ENCODE assay signal across 9 cellular contexts in genomic region chr13:22040810-22041364, GRCh38.
A peak's percentile ranks its signal among the peaks of the same experiment; 100 is the strongest.
DNase-seq lines count a peak whose midpoint lies in the region; ATAC-seq and TF ChIP-seq lines count a peak whose summit lies in the region.
"Had no signal": no experiment of that assay in that cellular context is flagged by ENCODE, and none has a peak within 500 bp of the region (broad histone marks: within the 10 kb centered on the region; RNA-seq: fewer than 3 reads in every experiment).

No MANE protein-coding gene starts in this region.

- DNase-seq in GM13976 (ENCODE audit: low spot score) (peak; percentile 30), NCI-H510A (lab: John Stamatoyannopoulos, UW) (peak; percentile 52), DMS79 (lab: John Stamatoyannopoulos, UW) (no peak), NCI-H146 treated with DMSO at 0.1 percent for 48 hours (lab: John Stamatoyannopoulos, UW; ENCODE audit: unreplicated experiment) (no peak), SIG-M5 (lab: John Stamatoyannopoulos, UW) (no peak)
- DNase-seq in natural killer cell treated with Interleukin-12 subunit alpha and Interleukin-12 subunit beta and Interleukin-15 and Interleukin-18, amount 100 ng/mL, for 72 hours (ENCODE audit: low spot score): no peak
- DNase-seq: activated CD4-positive, CD25-positive, alpha-beta regulatory T cell treated with anti-CD3 and anti-CD28 coated beads, Interleukin-2, amount 50 U/mL, for 72 hours had no signal

- no peaks in the 10 kb centered on the region for H3K4me1 ChIP-seq in ectodermal cell (ENCODE audit: control insufficient read depth, insufficient read depth, low read length)

- no peaks in the 10 kb centered on the region for H3K36me3 Mint-ChIP-seq in natural killer cell treated with Interleukin-12 subunit alpha and Interleukin-12 subunit beta and Interleukin-15 and Interleukin-18, amount 100 ng/mL, for 72 hours

- TF ChIP-seq CTCF in GM13976 (IDR thresholded peaks at IDR 0.05; ENCODE audit: borderline replicate concordance, control extremely low read depth, extremely low read depth, insufficient read depth, missing control alignments): peak; percentile 29

- ATAC-seq in natural killer cell treated with Interleukin-12 subunit alpha and Interleukin-12 subunit beta and Interleukin-15 and Interleukin-18, amount 100 ng/mL, for 72 hours: peak; percentile 49 to 78
- no peak for ATAC-seq in HG02678 (IDR thresholded peaks at IDR 0.05; ENCODE audit: unreplicated experiment)

- H3K27me3 ChIP-seq in ectodermal cell (ENCODE audit: control insufficient read depth, insufficient read depth, low read length, poor library complexity, severe bottlenecking): no peaks in the 10 kb centered on the region

- H3K4me1 Mint-ChIP-seq in natural killer cell treated with Interleukin-12 subunit alpha and Interleukin-12 subunit beta and Interleukin-15 and Interleukin-18, amount 100 ng/mL, for 72 hours (ENCODE audit: low read depth in 2 of 2): peaks cover 0 to 15% of the 10 kb centered on the region in 2 donors

- H3K27me3 Mint-ChIP-seq in natural killer cell treated with Interleukin-12 subunit alpha and Interleukin-12 subunit beta and Interleukin-15 and Interleukin-18, amount 100 ng/mL, for 72 hours: peaks cover 15 to 24% of the 10 kb centered on the region in 2 donors

- no peaks in the 10 kb centered on the region for H3K9me3 Mint-ChIP-seq in natural killer cell treated with Interleukin-12 subunit alpha and Interleukin-12 subunit beta and Interleukin-15 and Interleukin-18, amount 100 ng/mL, for 72 hours

- WGBS in ectodermal cell, 2 experiments: 76 to 79% methylated on average over 23 of the region's 23 CpGs

- no peaks in the 10 kb centered on the region for H3K9me3 ChIP-seq in ectodermal cell (ENCODE audit: control insufficient read depth, low read length)

- H3K36me3 ChIP-seq in ectodermal cell (ENCODE audit: control insufficient read depth, insufficient read depth, low read length): no peaks in the 10 kb centered on the region

- peak overlapping the region; percentile 57 for H3K4me3 Mint-ChIP-seq in natural killer cell treated with Interleukin-12 subunit alpha and Interleukin-12 subunit beta and Interleukin-15 and Interleukin-18, amount 100 ng/mL, for 72 hours

- H3K27ac ChIP-seq in ectodermal cell (ENCODE audit: insufficient read depth, low read depth, low read length, poor library complexity, severe bottlenecking): no peak overlapping the region

- peak overlapping the region; percentile 26 for H3K4me3 ChIP-seq in ectodermal cell (ENCODE audit: insufficient read depth, low read depth, low read length)

- peak overlapping the region in 1 of 2 donors; percentile 74 for H3K27ac Mint-ChIP-seq in natural killer cell treated with Interleukin-12 subunit alpha and Interleukin-12 subunit beta and Interleukin-15 and Interleukin-18, amount 100 ng/mL, for 72 hours

- in situ Hi-C loops in GM13976 (cut with MboI; ENCODE audit: low sequenced_read_pairs, unreplicated experiment): no loop called here

Comparison
In these comparisons a context has a peak if more than half of its experiments do, and no peak if none do; other contexts are left out.
1. DNase-seq: peak in GM13976 (single experiment) and NCI-H510A (single experiment); none in natural killer cell treated with Interleukin-12 subunit alpha and Interleukin-12 subunit beta and Interleukin-15 and Interleukin-18, amount 100 ng/mL, for 72 hours (single experiment), DMS79 (single experiment), NCI-H146 treated with DMSO at 0.1 percent for 48 hours (single experiment) and SIG-M5 (single experiment).